ENCODE assay signal across 1 cellular context in the genomic region with DNA sequence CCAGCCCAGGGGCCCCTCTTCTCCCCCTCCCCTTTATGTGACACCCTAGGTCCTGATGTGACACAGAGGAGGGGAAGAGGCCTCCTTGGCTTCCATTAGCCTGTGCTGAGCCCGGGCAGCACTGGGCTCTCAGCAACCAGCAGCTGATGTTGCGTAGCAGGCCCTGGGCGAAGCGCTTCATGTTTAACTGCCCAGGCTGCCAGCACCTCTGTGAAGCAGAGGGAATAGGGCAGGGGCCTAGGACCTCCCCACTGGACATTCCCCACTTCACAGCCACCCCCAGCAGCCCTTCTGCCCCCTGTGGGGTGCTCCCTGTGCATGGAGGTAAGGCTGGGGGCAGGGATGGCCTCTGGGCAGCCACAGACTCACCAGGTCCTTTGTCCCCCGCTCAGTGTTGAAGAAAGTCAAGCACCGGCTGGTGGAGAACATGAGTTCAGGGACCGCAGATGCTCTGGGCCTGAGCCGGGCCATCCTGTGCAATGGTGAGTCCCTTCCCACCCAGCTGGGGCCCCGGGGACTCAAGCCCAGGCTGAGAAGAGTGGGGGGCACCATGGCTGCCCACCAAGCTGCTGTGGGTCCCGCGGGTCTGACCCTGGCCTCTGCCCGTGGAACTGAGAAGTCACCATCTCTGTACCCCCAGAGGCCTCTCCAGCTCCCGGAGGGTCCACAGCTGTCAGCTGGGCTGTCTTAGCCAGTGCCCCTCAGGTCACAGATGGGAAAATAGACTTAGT.
TF ChIP-seq lines count a peak whose summit lies in the region.

No MANE protein-coding gene starts in this region.

TF ChIP-seq in K562, 482 proteins besides CTCF, POLR2A, EP300 and RAD21:
- TF ChIP-seq, protein P1, sequence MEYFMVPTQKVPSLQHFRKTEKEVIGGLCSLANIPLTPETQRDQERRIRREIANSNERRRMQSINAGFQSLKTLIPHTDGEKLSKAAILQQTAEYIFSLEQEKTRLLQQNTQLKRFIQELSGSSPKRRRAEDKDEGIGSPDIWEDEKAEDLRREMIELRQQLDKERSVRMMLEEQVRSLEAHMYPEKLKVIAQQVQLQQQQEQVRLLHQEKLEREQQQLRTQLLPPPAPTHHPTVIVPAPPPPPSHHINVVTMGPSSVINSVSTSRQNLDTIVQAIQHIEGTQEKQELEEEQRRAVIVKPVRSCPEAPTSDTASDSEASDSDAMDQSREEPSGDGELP (CRISPR knock-in tag; IDR thresholded peaks at IDR 0.05; ENCODE audit: borderline replicate concordance) = 0 out of 2 replicates have a peak, but pooled peaks have one; percentile 16
- TF ChIP-seq, protein P2, sequence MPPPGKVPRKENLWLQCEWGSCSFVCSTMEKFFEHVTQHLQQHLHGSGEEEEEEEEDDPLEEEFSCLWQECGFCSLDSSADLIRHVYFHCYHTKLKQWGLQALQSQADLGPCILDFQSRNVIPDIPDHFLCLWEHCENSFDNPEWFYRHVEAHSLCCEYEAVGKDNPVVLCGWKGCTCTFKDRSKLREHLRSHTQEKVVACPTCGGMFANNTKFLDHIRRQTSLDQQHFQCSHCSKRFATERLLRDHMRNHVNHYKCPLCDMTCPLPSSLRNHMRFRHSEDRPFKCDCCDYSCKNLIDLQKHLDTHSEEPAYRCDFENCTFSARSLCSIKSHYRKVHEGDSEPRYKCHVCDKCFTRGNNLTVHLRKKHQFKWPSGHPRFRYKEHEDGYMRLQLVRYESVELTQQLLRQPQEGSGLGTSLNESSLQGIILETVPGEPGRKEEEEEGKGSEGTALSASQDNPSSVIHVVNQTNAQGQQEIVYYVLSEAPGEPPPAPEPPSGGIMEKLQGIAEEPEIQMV (tag; conservative IDR thresholded peaks at IDR 0.05; ENCODE audit: low read depth) = no peak
TF ChIP-seq in K562: peak in this region for 1.
